18 cellular contexts compared by ENCODE assay signal in genomic region chr16:79573881-79574280, GRCh38.
"Had no signal": no experiment of that assay in that cellular context is flagged by ENCODE, and none has a peak within 500 bp of the region (broad histone marks: within the 10 kb centered on the region; RNA-seq: fewer than 3 reads in every experiment).

No MANE protein-coding gene starts in this region.

- H3K27ac Mint-ChIP-seq: memory B cell; natural killer cell treated with Interleukin-12 subunit alpha and Interleukin-12 subunit beta and Interleukin-15 and Interleukin-18, amount 100 ng/mL, for 72 hours had no signal

- H3K4me1 ChIP-seq: lower lobe of right lung, right atrium auricular region, upper lobe of left lung, uterus had no signal

- H3K36me3 Mint-ChIP-seq: memory B cell; natural killer cell treated with Interleukin-12 subunit alpha and Interleukin-12 subunit beta and Interleukin-15 and Interleukin-18, amount 100 ng/mL, for 72 hours had no signal

- H3K9me3 ChIP-seq: heart left ventricle, left ventricle myocardium inferior, lower lobe of right lung, right atrium auricular region, suprapubic skin, tibial artery, upper lobe of left lung, uterus had no signal

- DNase-seq: effector memory CD4-positive, alpha-beta T cell; heart left ventricle; hippocampal formation; left ventricle myocardium inferior; lower lobe of right lung; midbrain; posterior cingulate gyrus; small intestine; stimulated activated CD4-positive, alpha-beta T cell treated with anti-CD3 and anti-CD28 coated beads, Interleukin-2, amount 100 ng/mL, for 48 hours; stimulated activated naive CD8-positive, alpha-beta T cell treated with anti-CD3 and anti-CD28 coated beads, Interleukin-15, Interleukin-2, amounts not matched to agents 100 U/mL and 50 U/mL, for 24 hours; tibial artery; upper lobe of left lung; uterus had no signal

- H3K4me3 ChIP-seq: heart left ventricle, left ventricle myocardium inferior, lower lobe of right lung, right atrium auricular region, suprapubic skin, tibial artery, upper lobe of left lung, uterus had no signal

- H3K4me1 Mint-ChIP-seq: memory B cell had no signal

- H3K27ac ChIP-seq: heart left ventricle, left ventricle myocardium inferior, lower lobe of right lung, right atrium auricular region, suprapubic skin, tibial artery, upper lobe of left lung, uterus had no signal

- H3K36me3 ChIP-seq: heart left ventricle, left ventricle myocardium inferior, lower lobe of right lung, right atrium auricular region, suprapubic skin, tibial artery, upper lobe of left lung, uterus had no signal

- H3K4me3 Mint-ChIP-seq: memory B cell; natural killer cell treated with Interleukin-12 subunit alpha and Interleukin-12 subunit beta and Interleukin-15 and Interleukin-18, amount 100 ng/mL, for 72 hours had no signal

- H3K9me3 Mint-ChIP-seq: memory B cell; natural killer cell treated with Interleukin-12 subunit alpha and Interleukin-12 subunit beta and Interleukin-15 and Interleukin-18, amount 100 ng/mL, for 72 hours had no signal

- ATAC-seq: esophagus mucosa; heart left ventricle; lower lobe of right lung; natural killer cell treated with Interleukin-12 subunit alpha and Interleukin-12 subunit beta and Interleukin-15 and Interleukin-18, amount 100 ng/mL, for 72 hours; stimulated activated naive CD8-positive, alpha-beta T cell treated with anti-CD3 and anti-CD28 coated beads, Interleukin-15, Interleukin-2, amounts not matched to agents 100 U/mL and 50 U/mL, for 24 hours had no signal

- H3K27me3 ChIP-seq: right atrium auricular region, suprapubic skin, tibial artery, upper lobe of left lung, uterus had no signal
